ENCODE assay signal across 19 cellular contexts in genomic region chr10:67222929-67223328, GRCh38.
DNase-seq lines count a peak whose midpoint lies in the region; ATAC-seq and TF ChIP-seq lines count a peak whose summit lies in the region.
"Had no signal": no experiment of that assay in that cellular context is flagged by ENCODE, and none has a peak within 500 bp of the region (broad histone marks: within the 10 kb centered on the region; RNA-seq: fewer than 3 reads in every experiment).

No MANE protein-coding gene starts in this region.

- H3K4me3 ChIP-seq in BLaER1 (no peak overlapping the region), right lobe of liver (no peak overlapping the region), gastrocnemius medialis (no peak overlapping the region)
- H3K4me3 ChIP-seq: BLaER1 treated with 17β-estradiol and CSF1 and Interleukin-3, amounts not matched to agents 10 nM and 100 nM; GM12878 had no signal

- peak; percentile 75 for DNase-seq in left kidney (ENCODE audit: low read depth, low spot score)
- DNase-seq in right lobe of liver: no peak
- no peak for DNase-seq in gastrocnemius medialis
- DNase-seq in GM10266 (ENCODE audit: extremely low spot score): no peak
- DNase-seq: 8988T; ACHN; BE2C; Caco-2; Calu3; CD4-positive, alpha-beta T cell; CD8-positive, alpha-beta T cell; DMS79 treated with DMSO at 0.1 percent for 48 hours; GF-D8 had no signal

- H3K4me1 ChIP-seq in BLaER1 (peaks cover 26% of the 10 kb centered on the region), right lobe of liver (peaks cover 0 to 15% (median 0%) of the 10 kb centered on the region in 4 donors), gastrocnemius medialis (peaks cover 12 to 15% of the 10 kb centered on the region in 2 donors)
- H3K4me1 ChIP-seq: BE2C, Caco-2 had no signal

- TF ChIP-seq CTCF in right lobe of liver (IDR thresholded peaks at IDR 0.05) (no peak), gastrocnemius medialis (IDR thresholded peaks at IDR 0.05 in 4 of 5, conservative IDR thresholded peaks at IDR 0.05 in 1 of 5) (no peak), GM10266 (IDR thresholded peaks at IDR 0.05; ENCODE audit: control insufficient read depth, insufficient read depth, low read depth, missing control alignments) (no peak)

- no peaks in the 10 kb centered on the region for H3K9me3 ChIP-seq in BLaER1
- H3K9me3 ChIP-seq in right lobe of liver: no peaks in the 10 kb centered on the region
- H3K9me3 ChIP-seq in gastrocnemius medialis: no peaks in the 10 kb centered on the region
- H3K9me3 ChIP-seq: BE2C; BLaER1 treated with 17β-estradiol and CSF1 and Interleukin-3, amounts not matched to agents 10 nM and 100 nM had no signal

- H3K9ac ChIP-seq in BLaER1: no peak overlapping the region
- H3K9ac ChIP-seq: BLaER1 treated with 17β-estradiol and CSF1 and Interleukin-3, amounts not matched to agents 10 nM and 100 nM had no signal

- peak; percentile 30 to 71 (median 58) for ATAC-seq in right lobe of liver
- ATAC-seq in gastrocnemius medialis: no peak
- ATAC-seq in GM21786 (IDR thresholded peaks at IDR 0.05; ENCODE audit: unreplicated experiment): no peak
- ATAC-seq in HG02885 (IDR thresholded peaks at IDR 0.05; ENCODE audit: poor library complexity, unreplicated experiment): no peak
- ATAC-seq: CD8-positive, alpha-beta T cell had no signal

- intact Hi-C loops in right lobe of liver (cut with DNase I) (no loop called here), gastrocnemius medialis (cut with DNase I; ENCODE audit: low total_unique reads) (no loop called here)

- 31% methylated on average over 3 of the region's 3 CpGs for WGBS in right lobe of liver (ENCODE audit: insufficient coverage, low coverage, low lambda C conversion rate, missing lambda C conversion rate)

- peak overlapping the region; percentile 10; the same call in 1 of the 2 replicates for H3K4me2 ChIP-seq in BLaER1

- H3K27ac ChIP-seq in BLaER1 (no peak overlapping the region), right lobe of liver (no peak overlapping the region), gastrocnemius medialis (peak overlapping the region in 3 of 4 donors; percentile 10 to 70 (median 58))
- H3K27ac ChIP-seq: BLaER1 treated with 17β-estradiol and CSF1 and Interleukin-3, amounts not matched to agents 10 nM and 100 nM; C4-2B had no signal

- H3K36me3 ChIP-seq in BLaER1 (no peaks in the 10 kb centered on the region), right lobe of liver (no peaks in the 10 kb centered on the region), gastrocnemius medialis (no peaks in the 10 kb centered on the region)
- H3K36me3 ChIP-seq: BE2C; BLaER1 treated with 17β-estradiol and CSF1 and Interleukin-3, amounts not matched to agents 10 nM and 100 nM had no signal

- no peaks in the 10 kb centered on the region for H4K20me1 ChIP-seq in BLaER1
- H4K20me1 ChIP-seq: BLaER1 treated with 17β-estradiol and CSF1 and Interleukin-3, amounts not matched to agents 10 nM and 100 nM had no signal

- TF ChIP-seq POLR2A in right lobe of liver (IDR thresholded peaks at IDR 0.05) (no peak), gastrocnemius medialis (IDR thresholded peaks at IDR 0.05) (no peak)

- in situ Hi-C loops in gastrocnemius medialis (cut with MboI; ENCODE audit: low sequenced_read_pairs in 4 of 4): no loop called here

- H3K27me3 ChIP-seq in BLaER1: no peaks in the 10 kb centered on the region
- H3K27me3 ChIP-seq in right lobe of liver: no peaks in the 10 kb centered on the region
- no peaks in the 10 kb centered on the region for H3K27me3 ChIP-seq in gastrocnemius medialis
- H3K27me3 ChIP-seq: BLaER1 treated with 17β-estradiol and CSF1 and Interleukin-3, amounts not matched to agents 10 nM and 100 nM had no signal

Comparison
In these comparisons a context has a peak if more than half of its experiments do, and no peak if none do; other contexts are left out.
1. H3K27ac ChIP-seq: peak in gastrocnemius medialis (3 of 4); none in BLaER1 (single experiment) and right lobe of liver (0 of 3).
2. ATAC-seq: peak in right lobe of liver (4 of 4); none in gastrocnemius medialis (0 of 2), GM21786 (single experiment) and HG02885 (single experiment).